In the genomic region with DNA sequence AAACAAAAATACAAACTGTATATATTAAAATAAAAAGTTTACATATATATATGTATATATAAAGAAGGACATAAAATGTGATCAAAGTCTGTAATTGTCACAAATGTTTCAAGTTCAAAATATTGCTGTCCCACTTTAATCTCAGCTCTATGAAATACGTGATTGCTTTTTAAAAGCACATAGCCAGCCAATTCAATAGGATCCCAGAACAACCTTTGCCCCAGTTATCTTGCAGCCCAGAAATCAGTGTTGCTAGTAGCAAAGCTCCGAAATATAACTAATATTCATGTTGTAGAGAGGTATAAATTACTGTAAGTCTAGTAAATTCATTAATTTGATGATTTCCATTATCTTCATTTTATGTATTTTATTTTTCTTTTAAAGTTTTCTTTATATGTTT, we compare ENCODE assay signal across 1 cellular context.
TF ChIP-seq lines count a peak whose summit lies in the region.

No MANE protein-coding gene starts in this region.

TF ChIP-seq in HepG2, 621 proteins besides CTCF, POLR2A, EP300 and RAD21 (continued from another document):
- TF ChIP-seq, protein P1, sequence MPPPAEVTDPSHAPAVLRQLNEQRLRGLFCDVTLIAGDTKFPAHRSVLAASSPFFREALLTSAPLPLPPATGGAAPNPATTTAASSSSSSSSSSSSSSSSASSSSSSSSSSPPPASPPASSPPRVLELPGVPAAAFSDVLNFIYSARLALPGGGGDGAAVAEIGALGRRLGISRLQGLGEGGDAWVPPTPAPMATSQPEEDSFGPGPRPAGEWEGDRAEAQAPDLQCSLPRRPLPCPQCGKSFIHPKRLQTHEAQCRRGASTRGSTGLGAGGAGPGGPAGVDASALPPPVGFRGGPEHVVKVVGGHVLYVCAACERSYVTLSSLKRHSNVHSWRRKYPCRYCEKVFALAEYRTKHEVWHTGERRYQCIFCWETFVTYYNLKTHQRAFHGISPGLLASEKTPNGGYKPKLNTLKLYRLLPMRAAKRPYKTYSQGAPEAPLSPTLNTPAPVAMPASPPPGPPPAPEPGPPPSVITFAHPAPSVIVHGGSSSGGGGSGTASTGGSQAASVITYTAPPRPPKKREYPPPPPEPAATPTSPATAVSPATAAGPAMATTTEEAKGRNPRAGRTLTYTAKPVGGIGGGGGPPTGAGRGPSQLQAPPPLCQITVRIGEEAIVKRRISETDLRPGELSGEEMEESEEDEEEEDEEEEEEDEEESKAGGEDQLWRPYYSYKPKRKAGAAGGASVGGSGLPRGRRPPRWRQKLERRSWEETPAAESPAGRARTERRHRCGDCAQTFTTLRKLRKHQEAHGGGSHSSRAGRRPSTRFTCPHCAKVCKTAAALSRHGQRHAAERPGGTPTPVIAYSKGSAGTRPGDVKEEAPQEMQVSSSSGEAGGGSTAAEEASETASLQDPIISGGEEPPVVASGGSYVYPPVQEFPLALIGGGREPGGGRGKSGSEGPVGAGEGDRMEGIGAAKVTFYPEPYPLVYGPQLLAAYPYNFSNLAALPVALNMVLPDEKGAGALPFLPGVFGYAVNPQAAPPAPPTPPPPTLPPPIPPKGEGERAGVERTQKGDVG (CRISPR knock-in tag; IDR thresholded peaks at IDR 0.05; ENCODE audit: borderline replicate concordance) = no peak
- no peak for TF ChIP-seq ZNF121 (CRISPR knock-in tag; IDR thresholded peaks at IDR 0.05)
- TF ChIP-seq, protein P2, sequence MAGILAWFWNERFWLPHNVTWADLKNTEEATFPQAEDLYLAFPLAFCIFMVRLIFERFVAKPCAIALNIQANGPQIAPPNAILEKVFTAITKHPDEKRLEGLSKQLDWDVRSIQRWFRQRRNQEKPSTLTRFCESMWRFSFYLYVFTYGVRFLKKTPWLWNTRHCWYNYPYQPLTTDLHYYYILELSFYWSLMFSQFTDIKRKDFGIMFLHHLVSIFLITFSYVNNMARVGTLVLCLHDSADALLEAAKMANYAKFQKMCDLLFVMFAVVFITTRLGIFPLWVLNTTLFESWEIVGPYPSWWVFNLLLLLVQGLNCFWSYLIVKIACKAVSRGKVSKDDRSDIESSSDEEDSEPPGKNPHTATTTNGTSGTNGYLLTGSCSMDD (CRISPR knock-in tag; IDR thresholded peaks at IDR 0.05) = no peak
- TF ChIP-seq ZNF263 (CRISPR knock-in tag; IDR thresholded peaks at IDR 0.05) = no peak
- TF ChIP-seq ZNF768 (CRISPR knock-in tag; IDR thresholded peaks at IDR 0.05) = no peak
- no peak for TF ChIP-seq ZNF543 (CRISPR knock-in tag; IDR thresholded peaks at IDR 0.05)
TF ChIP-seq in HepG2: peak in this region for 0.
